ENCODE assay signal across 8 cellular contexts in the genomic region with DNA sequence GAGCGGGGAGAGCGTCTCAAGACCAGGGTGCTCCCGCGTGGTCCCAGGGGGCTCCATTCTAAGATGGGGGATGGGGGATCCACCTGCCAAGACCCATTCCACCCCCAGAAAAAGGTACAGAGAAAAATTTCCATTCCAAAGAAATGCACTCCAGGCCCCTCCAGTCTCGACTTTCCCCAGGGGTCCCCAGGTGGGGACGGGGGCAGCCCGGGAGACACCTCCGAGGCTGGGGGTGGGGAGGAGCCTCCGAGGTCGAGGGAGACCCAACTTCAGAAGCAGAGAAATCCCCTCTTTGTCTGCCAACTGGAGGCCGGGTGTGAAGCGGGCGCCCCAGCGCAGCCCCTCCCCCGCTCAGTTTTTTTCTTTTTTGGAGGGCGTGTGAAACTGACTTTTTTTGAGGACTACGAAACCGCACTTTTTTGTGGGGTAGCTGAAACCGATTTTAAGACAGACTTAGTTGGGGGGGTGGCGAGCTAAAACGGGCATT. TPM values are rescaled to one million over a fixed set of nuclear protein-coding genes. Genes with fewer than 3 reads are reported as not detected.
DNase-seq lines count a peak whose midpoint lies in the region; ATAC-seq and TF ChIP-seq lines count a peak whose summit lies in the region.

No MANE protein-coding gene starts in this region.

- TF ChIP-seq CTCF in BJ (IDR thresholded peaks at IDR 0.05; ENCODE audit: insufficient read depth, low read depth, low read length): no peak
- no peak for TF ChIP-seq CTCF in fibroblast of lung (conservative IDR thresholded peaks at IDR 0.05 in 1 of 2, IDR thresholded peaks at IDR 0.05 in 1 of 2; ENCODE audit: low read depth in 1 of 2, low read length in 2 of 2)

- H3K4me1 ChIP-seq in Karpas-422 (ENCODE audit: low read length) (peaks cover 49% of the 10 kb centered on the region), fibroblast of lung (ENCODE audit: control insufficient read depth, extremely low read depth, insufficient read depth, low read length) (peaks cover 3% of the 10 kb centered on the region), rectal smooth muscle tissue (ENCODE audit: control insufficient read depth, insufficient read depth, low read length) (peaks cover 2% of the 10 kb centered on the region)

- H2AFZ ChIP-seq in Karpas-422 (ENCODE audit: low read length): no peak overlapping the region
- no peak overlapping the region for H2AFZ ChIP-seq in fibroblast of lung (ENCODE audit: low read length)

- POLR2A ChIA-PET in BJ (lab: Charles Lee): no interaction called here

- ATAC-seq in GM18502 (IDR thresholded peaks at IDR 0.05; ENCODE audit: poor library complexity, unreplicated experiment): no peak

- H3K9me2 ChIP-seq in Karpas-422 (replicated peaks; ENCODE audit: insufficient read depth, low read length): no peaks in the 10 kb centered on the region

- H3K27ac ChIP-seq in Karpas-422 (ENCODE audit: low read length) (peak overlapping the region; percentile 93), fibroblast of lung (ENCODE audit: insufficient read depth, low read length) (peak overlapping the region; percentile 47), rectal smooth muscle tissue (ENCODE audit: low read depth, low read length) (peak overlapping the region; percentile 14)

- H3K27me3 ChIP-seq in BJ (ENCODE audit: control insufficient read depth, insufficient read depth, low read length) (no peaks in the 10 kb centered on the region), Karpas-422 (ENCODE audit: low read length) (no peaks in the 10 kb centered on the region), fibroblast of lung (ENCODE audit: control insufficient read depth, insufficient read depth, low read length) (no peaks in the 10 kb centered on the region), rectal smooth muscle tissue (ENCODE audit: control insufficient read depth, insufficient read depth, low read length) (no peaks in the 10 kb centered on the region)

- CTCF ChIA-PET in BJ (lab: Yijun Ruan, JAX): interaction anchor here (3.4 kb wide), 1 partner anchor 22 kb away, joined by 12 read pairs; no protein-coding TSS in a partner anchor

- DNase-seq in BJ (ENCODE audit: low read depth) (no peak), Karpas-422 (peak; percentile 87), fibroblast of lung (ENCODE audit: low read depth in 2 of 2) (peak; percentile 21 to 42), NCI-H1694 treated with DMSO at 0.1 percent for 48 hours (lab: John Stamatoyannopoulos, UW) (no peak), hippocampal formation (lab: John Stamatoyannopoulos, UW) (no peak)
- peak; percentile 81 for DNase-seq in activated CD8-positive, alpha-beta memory T cell treated with anti-CD3 and anti-CD28 coated beads, Interleukin-2, amount 50 U/mL, for 48 hours

- H3K4me2 ChIP-seq in Karpas-422 (ENCODE audit: low read depth, low read length, poor library complexity, severe bottlenecking) (peak overlapping the region; percentile 84), fibroblast of lung (ENCODE audit: extremely low read depth, insufficient read depth, low read length) (peak overlapping the region; percentile 89)

- H3K79me2 ChIP-seq in Karpas-422 (ENCODE audit: low read length) (peaks cover 57% of the 10 kb centered on the region), fibroblast of lung (ENCODE audit: control insufficient read depth, insufficient read depth, low read length) (peaks cover 33% of the 10 kb centered on the region)

- peaks cover 15% of the 10 kb centered on the region for H3K36me3 ChIP-seq in BJ (ENCODE audit: control insufficient read depth, insufficient read depth, low read length)
- peaks cover 18% of the 10 kb centered on the region; the same call in 1 of the 2 replicates for H3K36me3 ChIP-seq in Karpas-422 (ENCODE audit: insufficient read depth, low read length)
- peaks cover 3% of the 10 kb centered on the region for H3K36me3 ChIP-seq in fibroblast of lung (ENCODE audit: control insufficient read depth, insufficient read depth, low read length)
- H3K36me3 ChIP-seq in rectal smooth muscle tissue (ENCODE audit: control insufficient read depth, insufficient read depth, low read length): no peaks in the 10 kb centered on the region

- peak overlapping the region; percentile 78 for H3K4me3 ChIP-seq in BJ (ENCODE audit: low read depth, low read length)
- peak overlapping the region; percentile 94 for H3K4me3 ChIP-seq in Karpas-422 (ENCODE audit: low read length)
- peak overlapping the region; percentile 65 to 86 (median 82) for H3K4me3 ChIP-seq in fibroblast of lung (replicated peaks in 1 of 4; ENCODE audit: control extremely low read depth in 1 of 4, insufficient read depth in 1 of 4, low read depth in 3 of 4, low read length in 4 of 4)
- peak overlapping the region; percentile 65 for H3K4me3 ChIP-seq in rectal smooth muscle tissue (ENCODE audit: low read length)

- H4K20me1 ChIP-seq in Karpas-422 (ENCODE audit: insufficient read depth, low read depth, low read length): no peaks in the 10 kb centered on the region
- no peaks in the 10 kb centered on the region for H4K20me1 ChIP-seq in fibroblast of lung (ENCODE audit: control insufficient read depth, extremely low read depth, insufficient read depth, low read length)

- no peaks in the 10 kb centered on the region for H3K9me3 ChIP-seq in Karpas-422 (ENCODE audit: low read length)
- no peaks in the 10 kb centered on the region for H3K9me3 ChIP-seq in fibroblast of lung (ENCODE audit: control insufficient read depth, insufficient read depth, low read depth, low read length)

- H3K9ac ChIP-seq in Karpas-422 (ENCODE audit: low read length) (peak overlapping the region; percentile 99), fibroblast of lung (ENCODE audit: insufficient read depth, low read length) (peak overlapping the region; percentile 66), rectal smooth muscle tissue (ENCODE audit: low read length) (no peak overlapping the region)

RNA-seq across cellular contexts. Expression of gene TCF3, which starts 1.3 kb away (rescaled TPM):
- 32.6 and 49.8 TPM in 2 replicates for polyA plus RNA-seq in BJ (2011; rRNA removed)
- 16.8 and 20.7 TPM in 2 replicates for polyA minus RNA-seq in BJ (2011; rRNA and poly(A)+ RNA removed)
- total RNA-seq in Karpas-422 (2014; rRNA removed; shearing (Covaris generic); ENCODE audit: low replicate concordance): 91.5 and 284 TPM in 2 replicates
- total RNA-seq in fibroblast of lung: 53.7 and 54.7 TPM in 2 replicates
- 39.3 and 53.4 TPM in 2 replicates for polyA plus RNA-seq in fibroblast of lung
- 59.6 and 94.3 TPM in 2 replicates for polyA plus RNA-seq in fibroblast of lung (2012)
- 41.3 and 42.2 TPM in 2 replicates for polyA minus RNA-seq in fibroblast of lung (ENCODE audit: low replicate concordance)

RNA-seq across cellular contexts. Expression of gene UQCR11, which starts 45.8 kb away (rescaled TPM):
- polyA plus RNA-seq in BJ (2011; rRNA removed) (177 and 213 TPM in 2 replicates), fibroblast of lung (92.5 and 101 TPM in 2 replicates)
- polyA minus RNA-seq in BJ (2011; rRNA and poly(A)+ RNA removed): 20.0 and 30.9 TPM in 2 replicates
- 106 and 170 TPM in 2 replicates for total RNA-seq in Karpas-422 (2014; rRNA removed; shearing (Covaris generic); ENCODE audit: low replicate concordance)
- 89.2 and 110 TPM in 2 replicates for total RNA-seq in fibroblast of lung
- 336 and 378 TPM in 2 replicates for polyA plus RNA-seq in fibroblast of lung (2012)
- 11.5 and 28.6 TPM in 2 replicates for polyA minus RNA-seq in fibroblast of lung (ENCODE audit: low replicate concordance)

RNA-seq across cellular contexts. Expression of gene MBD3, which starts 58.4 kb away (rescaled TPM):
- polyA plus RNA-seq in BJ (2011; rRNA removed) (38.9 and 53.4 TPM in 2 replicates), fibroblast of lung (19.8 and 27.6 TPM in 2 replicates)
- 17.4 and 26.7 TPM in 2 replicates for polyA minus RNA-seq in BJ (2011; rRNA and poly(A)+ RNA removed)
- total RNA-seq in Karpas-422 (2014; rRNA removed; shearing (Covaris generic); ENCODE audit: low replicate concordance): 42.2 and 124 TPM in 2 replicates
- 66.8 and 85.2 TPM in 2 replicates for total RNA-seq in fibroblast of lung
- polyA plus RNA-seq in fibroblast of lung (2012): 42.7 and 73.7 TPM in 2 replicates
- polyA minus RNA-seq in fibroblast of lung (ENCODE audit: low replicate concordance): 30.6 and 41.2 TPM in 2 replicates

Comparison
In these comparisons a context has a peak if more than half of its experiments do, and no peak if none do; other contexts are left out.
1. DNase-seq: peak in Karpas-422 (single experiment), activated CD8-positive, alpha-beta memory T cell treated with anti-CD3 and anti-CD28 coated beads, Interleukin-2, amount 50 U/mL, for 48 hours (single experiment) and fibroblast of lung (2 of 2); none in BJ (single experiment), NCI-H1694 treated with DMSO at 0.1 percent for 48 hours (single experiment) and hippocampal formation (0 of 2).
2. H3K27ac ChIP-seq: peak in every context shown above with its lines; median percentile 93 in Karpas-422; 47 in fibroblast of lung; 14 in rectal smooth muscle tissue.
3. Peak in every context shown above with its lines, with median percentiles within 50 percentile points of each other: H3K4me3 ChIP-seq.